ENCODE assay signal across 8 cellular contexts in genomic region chr9:81690251-81690851, GRCh38. TPM values are rescaled to one million over a fixed set of nuclear protein-coding genes. Genes with fewer than 3 reads are reported as not detected.
DNase-seq lines count a peak whose midpoint lies in the region; ATAC-seq and TF ChIP-seq lines count a peak whose summit lies in the region.

No MANE protein-coding gene starts in this region.

- no peak for TF ChIP-seq CTCF in vagina (IDR thresholded peaks at IDR 0.05)

- peak overlapping the region; percentile 73 for H3K4me3 ChIP-seq in mononuclear cell (ENCODE audit: low read length)
- peak overlapping the region; percentile 80 to 85 for H3K4me3 ChIP-seq in vagina

- H3K27me3 ChIP-seq in mononuclear cell (ENCODE audit: insufficient read depth, low read length), result peaks cover 23% of the 10 kb centered on the region
- H3K27me3 ChIP-seq in vagina, result no peaks in the 10 kb centered on the region

- H3K4me1 ChIP-seq in mononuclear cell (ENCODE audit: insufficient read depth, low read length) (peaks cover 23% of the 10 kb centered on the region), vagina (peaks cover 22% of the 10 kb centered on the region)

- peak; percentile 54 for DNase-seq in G401 (ENCODE audit: low spot score)
- peak; percentile 34 for DNase-seq in NCI-H510A (lab: John Stamatoyannopoulos, UW)
- peak; percentile 50 for DNase-seq in dermis blood vessel endothelial cell
- DNase-seq in vagina (ENCODE audit: extremely low spot score in 2 of 2), result peak in 1 of 2 donors; percentile 91
- DNase-seq in OCI-M1 (lab: John Stamatoyannopoulos, UW), result no peak
- no peak for DNase-seq in activated CD4-positive, CD25-positive, alpha-beta regulatory T cell (lab: John Stamatoyannopoulos, UW)

- H3K9me3 ChIP-seq in mononuclear cell (ENCODE audit: low read depth, low read length) (no peaks in the 10 kb centered on the region), vagina (no peaks in the 10 kb centered on the region)

- in situ Hi-C loops in G401 (cut with HindIII; ENCODE audit: low sequenced_read_pairs), result no loop called here

- intact Hi-C loops in vagina (cut with DNase I), result no loop called here

- no peak for TF ChIP-seq POLR2A in vagina (IDR thresholded peaks at IDR 0.05)

- no peaks in the 10 kb centered on the region for H3K36me3 ChIP-seq in vagina

- H3K27ac ChIP-seq in vagina, result peak overlapping the region; percentile 62

- no peak for ATAC-seq in HG03378 (IDR thresholded peaks at IDR 0.05; ENCODE audit: unreplicated experiment)

RNA-seq across cellular contexts. Expression of gene TLE1, which starts 1.0 kb away (rescaled TPM):
- total RNA-seq in G401 (2014; rRNA removed; shearing (Covaris generic)), result 9.0 and 13.6 TPM in 2 replicates
- total RNA-seq in dermis blood vessel endothelial cell (65.7 and 92.7 TPM in 2 replicates), mononuclear cell (27.2 TPM), vagina (75.1 TPM)

Comparison
In these comparisons a context has a peak if more than half of its experiments do, and no peak if none do; other contexts are left out.
1. DNase-seq: peak in G401 (single experiment), NCI-H510A (single experiment) and dermis blood vessel endothelial cell (single experiment); none in OCI-M1 (single experiment) and activated CD4-positive, CD25-positive, alpha-beta regulatory T cell (0 of 4).